In the genomic region with DNA sequence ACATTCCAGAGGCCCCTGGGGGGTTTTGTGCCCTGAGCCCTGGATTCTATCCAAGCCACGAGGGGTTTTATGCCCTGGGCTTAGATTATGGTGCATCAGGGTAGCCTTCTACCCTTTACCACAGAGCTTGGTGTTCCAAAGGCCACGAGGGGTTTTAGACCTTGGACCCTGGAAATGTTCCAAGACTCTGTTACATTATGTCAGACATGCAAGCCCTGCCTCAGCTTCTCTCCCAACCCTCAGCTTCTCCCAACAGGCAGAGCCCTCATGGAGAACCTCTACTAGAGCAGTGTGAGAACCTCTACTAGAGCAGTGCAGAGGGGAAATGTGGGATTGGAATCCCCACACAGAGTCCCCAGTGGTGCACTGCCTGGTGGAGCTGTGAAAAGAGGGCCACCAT, we compare ENCODE assay signal across 6 cellular contexts. TPM values are rescaled to one million over a fixed set of nuclear protein-coding genes. Genes with fewer than 3 reads are reported as not detected.
DNase-seq lines count a peak whose midpoint lies in the region; FAIRE-seq and TF ChIP-seq lines count a peak whose summit lies in the region.
"Not testable (repeated sequence)": the region's sequence is repeated elsewhere in the genome, so short reads cannot be mapped to it uniquely, and the experiment has no call there.
"Had no signal": no experiment of that assay in that cellular context is flagged by ENCODE, and none has a peak within 500 bp of the region (broad histone marks: within the 10 kb centered on the region; RNA-seq: fewer than 3 reads in every experiment).

No MANE protein-coding gene starts in this region.

- CTCF ChIA-PET in HEK293 (lab: Yijun Ruan, JAX), result not testable (repeated sequence)

- 0 to 19% (median 14%) methylated on average over 2 of the region's 2 CpGs for WGBS in small intestine, 3 donors

- FAIRE-seq in small intestine (lab: Jason Lieb, UNC), result not testable (repeated sequence)

- H3K27me3 ChIP-seq in WERI-Rb-1 (ENCODE audit: insufficient read depth, low read depth, severe bottlenecking); small intestine (ENCODE audit: control insufficient read depth in 2 of 2, insufficient read depth in 2 of 2, low read length in 2 of 2): not testable (repeated sequence)

- not testable (repeated sequence) for H3K36me3 ChIP-seq in HEK293 (ENCODE audit: control insufficient read depth in 2 of 2, insufficient read depth in 1 of 2, low read length in 2 of 2); WERI-Rb-1; small intestine (ENCODE audit: control insufficient read depth in 2 of 2, insufficient read depth in 2 of 2, low read length in 2 of 2)

- not testable (repeated sequence) for TF ChIP-seq CTCF in HEK293 (tag by site-specific recombination; IDR thresholded peaks at IDR 0.05); WERI-Rb-1 (IDR thresholded peaks at IDR 0.05; ENCODE audit: low read depth, low read length)

- DNase-seq in SK-N-DZ (ENCODE audit: low spot score) (peak; percentile 42), small intestine (peak; percentile 59)
- not testable (repeated sequence) for DNase-seq in WERI-Rb-1

- POLR2A ChIA-PET in HEK293 (lab: Yijun Ruan, JAX), result not testable (repeated sequence)

- H3K4me1 ChIP-seq in HEK293 (ENCODE audit: control insufficient read depth, insufficient read depth, low read length); small intestine (ENCODE audit: control insufficient read depth in 2 of 2, insufficient read depth in 1 of 2, low read depth in 1 of 2, low read length in 1 of 2): not testable (repeated sequence)

- not testable (repeated sequence) for H3K9me3 ChIP-seq in HEK293 (ENCODE audit: control insufficient read depth, insufficient read depth, low read depth, low read length); small intestine (ENCODE audit: control insufficient read depth, low read depth)
- peaks cover 16% of the 10 kb centered on the region for H3K9me3 ChIP-seq in WERI-Rb-1 (ENCODE audit: severe bottlenecking)

- not testable (repeated sequence) for H3K27ac ChIP-seq in HEK293 (ENCODE audit: extremely low read depth, low read depth, low read length); small intestine (ENCODE audit: low read depth in 1 of 2, low read length in 1 of 2)
- H3K27ac ChIP-seq in WERI-Rb-1, result peak overlapping the region; percentile 5

- not testable (repeated sequence) for H3K4me3 ChIP-seq in HEK293 (ENCODE audit: low read depth, low read length); WERI-Rb-1 (ENCODE audit: low read depth, low read length); small intestine (ENCODE audit: low read depth in 1 of 2, low read length in 2 of 2)

TF ChIP-seq in HEK293, 187 proteins besides CTCF, POLR2A, EP300 and RAD21:
- TF ChIP-seq ZNF394 (tag by site-specific recombination; IDR thresholded peaks at IDR 0.05; ENCODE audit: borderline replicate concordance), result peak; percentile 76

RNA-seq across cellular contexts. Expression of a gene that starts 10.5 kb away (rescaled TPM):
- polyA plus RNA-seq in SK-N-DZ (2014; cell fraction: cytosol; rRNA removed), result 0.16 and 0.17 TPM in 2 replicates
- 0.71 and 4.8 TPM in 2 replicates for polyA plus RNA-seq in SK-N-DZ (2014; cell fraction: nucleus; rRNA removed)
- under 1 TPM in 2 of 3 donors, not detected in 1; 0.18 to 0.27 TPM for polyA plus RNA-seq in small intestine
- polyA plus RNA-seq: AG04450, BJ had no signal
